Comparison of ENCODE assay signal across 20 cellular contexts in the genomic region with DNA sequence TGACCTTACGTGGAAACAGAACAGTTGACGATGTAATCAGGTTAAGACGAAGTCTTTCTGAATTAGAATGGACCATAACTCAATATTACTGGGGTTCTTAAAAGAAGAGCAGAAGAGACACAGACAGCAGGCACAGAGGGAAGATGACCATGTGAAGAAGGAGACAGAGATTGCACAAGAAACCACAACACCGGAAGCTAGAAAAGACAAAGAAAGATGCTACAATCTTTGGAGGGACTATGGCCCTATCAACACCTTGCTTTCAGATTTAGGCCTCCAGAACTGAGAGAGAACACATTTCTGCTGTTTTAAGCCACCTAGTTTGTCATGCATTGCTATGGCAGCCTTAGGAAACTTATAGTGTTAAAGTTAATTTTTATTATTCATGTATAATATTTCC. TPM values are rescaled to one million over a fixed set of nuclear protein-coding genes. Genes with fewer than 3 reads are reported as not detected.
"Had no signal": no experiment of that assay in that cellular context is flagged by ENCODE, and none has a peak within 500 bp of the region (broad histone marks: within the 10 kb centered on the region; RNA-seq: fewer than 3 reads in every experiment).

No MANE protein-coding gene starts in this region.

- DNase-seq: activated CD4-positive, alpha-beta T cell treated with anti-CD3 and anti-CD28 coated beads, Interleukin-2, amount 10 ng/mL, durations not matched to agents 7 days and 5 days; activated CD8-positive, alpha-beta memory T cell treated with anti-CD3 and anti-CD28 coated beads, Interleukin-2, amount 50 U/mL, for 48 hours; activated effector memory CD4-positive, alpha-beta T cell treated with anti-CD3 and anti-CD28 coated beads, Interleukin-2, amount 50 U/mL, for 16 hours; activated naive CD4-positive, alpha-beta T cell treated with anti-CD3 and anti-CD28 coated beads, Interleukin-2, amount 50 U/mL, for 16 hours; activated T-cell treated with anti-CD3 and anti-CD28 coated beads, Interleukin-2, amount 50 U/mL, for 48 hours; aorta; stimulated activated naive CD8-positive, alpha-beta T cell treated with anti-CD3 and anti-CD28 coated beads, Interleukin-15, amount 100 ng/mL, for 72 hours had no signal

- H3K4me3 Mint-ChIP-seq: activated CD4-positive, alpha-beta T cell treated with anti-CD3 and anti-CD28 coated beads, Interleukin-2, amount 10 ng/mL, durations not matched to agents 7 days and 5 days; central memory CD8-positive, alpha-beta T cell; neural crest cell; stimulated activated naive CD8-positive, alpha-beta T cell treated with anti-CD3 and anti-CD28 coated beads, Interleukin-15, amount 100 ng/mL, for 72 hours; type B pancreatic cell had no signal

- H3K27me3 ChIP-seq: right atrium auricular region, suprapubic skin had no signal

- H3K9me3 Mint-ChIP-seq: neural crest cell, type B pancreatic cell had no signal

- H3K4me3 ChIP-seq: coronary artery, prostate gland, right atrium auricular region, suprapubic skin had no signal

- H3K4me1 ChIP-seq: prostate gland, right atrium auricular region, suprapubic skin had no signal

- H3K36me3 Mint-ChIP-seq: type B pancreatic cell had no signal

- H3K27ac ChIP-seq: coronary artery, prostate gland, right atrium auricular region, suprapubic skin had no signal

- ATAC-seq: activated CD4-positive, CD25-positive, alpha-beta regulatory T cell treated with anti-CD3 and anti-CD28 coated beads, Interleukin-2, amount 50 U/mL, for 24 hours; left lobe of liver; stimulated activated naive CD8-positive, alpha-beta T cell treated with anti-CD3 and anti-CD28 coated beads, Interleukin-15, amount 100 ng/mL, for 72 hours had no signal

- H3K27ac Mint-ChIP-seq: activated CD4-positive, alpha-beta T cell treated with anti-CD3 and anti-CD28 coated beads, Interleukin-2, amount 10 ng/mL, durations not matched to agents 7 days and 5 days; stimulated activated naive CD8-positive, alpha-beta T cell treated with anti-CD3 and anti-CD28 coated beads, Interleukin-15, amount 100 ng/mL, for 72 hours; type B pancreatic cell had no signal

- H3K27me3 Mint-ChIP-seq: activated CD4-positive, alpha-beta T cell treated with anti-CD3 and anti-CD28 coated beads, Interleukin-2, amount 10 ng/mL, durations not matched to agents 7 days and 5 days; central memory CD8-positive, alpha-beta T cell; stimulated activated naive CD8-positive, alpha-beta T cell treated with anti-CD3 and anti-CD28 coated beads, Interleukin-15, amount 100 ng/mL, for 72 hours had no signal

- H3K9me3 ChIP-seq: prostate gland, right atrium auricular region, suprapubic skin had no signal

- H3K4me1 Mint-ChIP-seq: activated CD4-positive, alpha-beta T cell treated with anti-CD3 and anti-CD28 coated beads, Interleukin-2, amount 10 ng/mL, durations not matched to agents 7 days and 5 days; central memory CD8-positive, alpha-beta T cell; neural crest cell; stimulated activated naive CD8-positive, alpha-beta T cell treated with anti-CD3 and anti-CD28 coated beads, Interleukin-15, amount 100 ng/mL, for 72 hours had no signal

- H3K36me3 ChIP-seq: prostate gland, right atrium auricular region, suprapubic skin had no signal

RNA-seq across cellular contexts. Expression of a gene that starts 27.1 kb away (rescaled TPM):
- total RNA-seq: activated CD4-positive, alpha-beta T cell treated with anti-CD3 and anti-CD28 coated beads, Interleukin-2, amount 10 ng/mL, durations not matched to agents 7 days and 5 days; aorta; left lobe of liver; lung microvascular endothelial cell; osteocyte; prostate gland; right atrium auricular region; suprapubic skin had no signal
- polyA plus RNA-seq: aorta, esophagus, keratinocyte had no signal
